ENCODE assay signal across 14 cellular contexts in the genomic region with DNA sequence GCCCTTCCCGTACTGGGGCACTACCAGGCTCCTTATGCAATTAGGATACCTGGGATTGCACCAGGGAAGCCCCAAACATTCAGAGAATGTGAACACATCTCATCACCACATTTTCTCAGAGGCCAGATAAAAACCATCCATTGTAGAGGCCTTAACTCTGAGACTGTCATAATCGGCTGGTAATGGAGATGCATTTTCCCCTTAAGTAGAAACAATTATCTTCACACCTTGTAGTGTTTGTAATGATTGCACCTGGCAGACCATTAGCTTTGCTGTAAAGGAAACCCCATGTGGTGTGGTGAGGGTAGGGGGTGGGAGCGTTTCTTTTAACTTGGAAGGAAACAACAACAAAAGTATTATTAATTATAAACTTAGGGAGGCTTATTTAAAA.
DNase-seq lines count a peak whose midpoint lies in the region; ATAC-seq and TF ChIP-seq lines count a peak whose summit lies in the region.
"Had no signal": no experiment of that assay in that cellular context is flagged by ENCODE, and none has a peak within 500 bp of the region (broad histone marks: within the 10 kb centered on the region; RNA-seq: fewer than 3 reads in every experiment).

No MANE protein-coding gene starts in this region.

- peaks cover 9% of the 10 kb centered on the region for H3K4me1 ChIP-seq in mesenchymal stem cell (ENCODE audit: control insufficient read depth, insufficient read depth, low read depth, low read length)

- peak; percentile 83 for DNase-seq in COR-L47 (lab: John Stamatoyannopoulos, UW)
- peak; percentile 3 for DNase-seq in LHCN-M2 (ENCODE audit: low read depth)
- no peak for DNase-seq in mesenchymal stem cell
- no peak for DNase-seq in T-helper 1 cell
- no peak for DNase-seq in hippocampal formation (lab: John Stamatoyannopoulos, UW)
- no peak for DNase-seq in natural killer cell
- DNase-seq: activated naive CD4-positive, alpha-beta T cell; NCI-H1092 treated with DMSO at 0.1 percent for 48 hours; NCI-H82; stimulated activated CD4-positive, alpha-beta T cell treated with anti-CD3 and anti-CD28 coated beads, Interleukin-4, amount 100 ng/mL, for 1 hour had no signal

- H2AK5ac ChIP-seq in mesenchymal stem cell (ENCODE audit: low read length, severe bottlenecking) = no peak overlapping the region

- no peak overlapping the region for H4K8ac ChIP-seq in mesenchymal stem cell (ENCODE audit: low read length)

- no peak for ATAC-seq in activated T-helper 17 cell treated with anti-CD3 and anti-CD28 coated beads, Interleukin-2, amount 50 U/mL, for 72 hours (replicated peaks)
- ATAC-seq in natural killer cell = no peak

- no peaks in the 10 kb centered on the region for H3K27me3 Mint-ChIP-seq in activated T-helper 17 cell treated with anti-CD3 and anti-CD28 coated beads, Interleukin-2, amount 50 U/mL, for 72 hours
- H3K27me3 Mint-ChIP-seq in natural killer cell (ENCODE audit: low read depth in 2 of 2) = peaks cover 6 to 18% of the 10 kb centered on the region in 2 donors
- H3K27me3 Mint-ChIP-seq: central memory CD8-positive, alpha-beta T cell had no signal

- H3K4me1 Mint-ChIP-seq in activated T-helper 17 cell treated with anti-CD3 and anti-CD28 coated beads, Interleukin-2, amount 50 U/mL, for 72 hours = peaks cover 32% of the 10 kb centered on the region
- H3K4me1 Mint-ChIP-seq in natural killer cell = peaks cover 16 to 18% of the 10 kb centered on the region in 2 donors
- H3K4me1 Mint-ChIP-seq: nephron had no signal

- no peak overlapping the region for H4K91ac ChIP-seq in mesenchymal stem cell (ENCODE audit: low read length)

- H3K27ac Mint-ChIP-seq in activated T-helper 17 cell treated with anti-CD3 and anti-CD28 coated beads, Interleukin-2, amount 50 U/mL, for 72 hours = peak overlapping the region; percentile 16
- no peak overlapping the region for H3K27ac Mint-ChIP-seq in natural killer cell
- H3K27ac Mint-ChIP-seq: nephron had no signal

- peak overlapping the region; percentile 28 for H3K9ac ChIP-seq in mesenchymal stem cell (ENCODE audit: low read length)

- 86% methylated on average over 1 of the region's 3 CpGs for WGBS in mesenchymal stem cell

- peaks cover 10% of the 10 kb centered on the region for H3K9me3 Mint-ChIP-seq in activated T-helper 17 cell treated with anti-CD3 and anti-CD28 coated beads, Interleukin-2, amount 50 U/mL, for 72 hours
- no peaks in the 10 kb centered on the region for H3K9me3 Mint-ChIP-seq in natural killer cell
- H3K9me3 Mint-ChIP-seq: central memory CD8-positive, alpha-beta T cell had no signal

- peak overlapping the region; percentile 37 for H3K4me3 Mint-ChIP-seq in activated T-helper 17 cell treated with anti-CD3 and anti-CD28 coated beads, Interleukin-2, amount 50 U/mL, for 72 hours
- H3K4me3 Mint-ChIP-seq in natural killer cell = no peak overlapping the region
- H3K4me3 Mint-ChIP-seq: central memory CD8-positive, alpha-beta T cell; nephron had no signal

- no peak overlapping the region for H2AFZ ChIP-seq in mesenchymal stem cell (ENCODE audit: low read depth, low read length)

- H3K79me1 ChIP-seq in mesenchymal stem cell (replicated peaks; ENCODE audit: low read length, poor library complexity, severe bottlenecking) = no peaks in the 10 kb centered on the region

- no peaks in the 10 kb centered on the region for H3K36me3 ChIP-seq in mesenchymal stem cell (ENCODE audit: control insufficient read depth in 1 of 2, insufficient read depth in 2 of 2, low read depth in 1 of 2, low read length in 2 of 2)

- no peak overlapping the region for H3K4me2 ChIP-seq in mesenchymal stem cell (ENCODE audit: low read length, poor library complexity, severe bottlenecking)

- no peaks in the 10 kb centered on the region for H3K36me3 Mint-ChIP-seq in activated T-helper 17 cell treated with anti-CD3 and anti-CD28 coated beads, Interleukin-2, amount 50 U/mL, for 72 hours (ENCODE audit: low read depth)
- H3K36me3 Mint-ChIP-seq in natural killer cell = no peaks in the 10 kb centered on the region

- H2BK5ac ChIP-seq in mesenchymal stem cell (ENCODE audit: low read depth, low read length, poor library complexity, severe bottlenecking) = no peak overlapping the region

- H2BK120ac ChIP-seq in mesenchymal stem cell (ENCODE audit: low read depth, low read length) = no peak overlapping the region

- H3K27ac ChIP-seq in mesenchymal stem cell (ENCODE audit: low read length, poor library complexity, severe bottlenecking) = no peak overlapping the region
- H3K27ac ChIP-seq: C4-2B had no signal

- no peak overlapping the region for H3K18ac ChIP-seq in mesenchymal stem cell (ENCODE audit: low read depth in 1 of 2, low read length in 2 of 2)

- H3K14ac ChIP-seq in mesenchymal stem cell (ENCODE audit: low read length in 2 of 2) = no peak overlapping the region

- no peaks in the 10 kb centered on the region for H3K9me3 ChIP-seq in mesenchymal stem cell (ENCODE audit: control insufficient read depth, low read length)

- no peak overlapping the region for H3K4me3 ChIP-seq in mesenchymal stem cell (ENCODE audit: insufficient read depth in 1 of 2, low read depth in 1 of 2, low read length in 2 of 2)

- intact Hi-C loops in natural killer cell (cut with micrococcal nuclease) = no loop called here

- no peak for TF ChIP-seq CTCF in natural killer cell (IDR thresholded peaks at IDR 0.05)

- H3K23ac ChIP-seq in mesenchymal stem cell (ENCODE audit: low read length in 2 of 2) = no peak overlapping the region

- H3K4ac ChIP-seq in mesenchymal stem cell (ENCODE audit: low read depth in 1 of 2, low read length in 2 of 2) = no peak overlapping the region

- no peaks in the 10 kb centered on the region for H3K27me3 ChIP-seq in mesenchymal stem cell (ENCODE audit: control insufficient read depth in 1 of 2, insufficient read depth in 1 of 2, low read length in 2 of 2)

- no peak overlapping the region for H2BK12ac ChIP-seq in mesenchymal stem cell (ENCODE audit: low read length in 2 of 2)

- no peak overlapping the region for H2BK15ac ChIP-seq in mesenchymal stem cell (ENCODE audit: low read depth, poor library complexity, severe bottlenecking)

Comparison
In these comparisons a context has a peak if more than half of its experiments do, and no peak if none do; other contexts are left out.
1. DNase-seq: peak in COR-L47 (single experiment) and LHCN-M2 (single experiment); none in mesenchymal stem cell (single experiment), T-helper 1 cell (0 of 5), hippocampal formation (0 of 2) and natural killer cell (single experiment).